In genomic region chr11:3049430-3050243, GRCh38 we compare ENCODE assay signal across 8 cellular contexts. TPM values are rescaled to one million over a fixed set of nuclear protein-coding genes. Genes with fewer than 3 reads are reported as not detected.
DNase-seq lines count a peak whose midpoint lies in the region; ATAC-seq and TF ChIP-seq lines count a peak whose summit lies in the region.

No MANE protein-coding gene starts in this region.

- no peaks in the 10 kb centered on the region for H3K36me3 ChIP-seq in hepatocyte (replicated peaks; ENCODE audit: insufficient read depth, low read depth)

- peaks cover 86% of the 10 kb centered on the region for H4K20me1 ChIP-seq in hepatocyte (ENCODE audit: insufficient read depth, poor library complexity, severe bottlenecking)

- peak; percentile 78 for ATAC-seq in GM19467 (IDR thresholded peaks at IDR 0.05; ENCODE audit: unreplicated experiment)

- peaks cover 11% of the 10 kb centered on the region for H3K4me1 ChIP-seq in hepatocyte (ENCODE audit: insufficient read depth)

- DNase-seq in DMS 273 (lab: John Stamatoyannopoulos, UW; ENCODE audit: unreplicated experiment) = peak; percentile 78
- peak; percentile 94 for DNase-seq in HPDE6-E6E7 (ENCODE audit: extremely low spot score)
- peak; percentile 44 for DNase-seq in SKM-1 (lab: John Stamatoyannopoulos, UW; ENCODE audit: unreplicated experiment)
- DNase-seq in amniotic stem cell (lab: John Stamatoyannopoulos, UW) = peak; percentile 94
- DNase-seq in hepatocyte (ENCODE audit: low spot score) = peak; percentile 82
- DNase-seq in stimulated activated CD4-positive, alpha-beta T cell treated with anti-CD3 and anti-CD28 coated beads, Interleukin-12 subunit alpha, Interleukin-12 subunit beta, amount 100 ng/mL, for 4 hours = peak; percentile 40
- no peak for DNase-seq in cerebellum (ENCODE audit: low spot score)

- H3K27ac ChIP-seq in hepatocyte = peak overlapping the region; percentile 76

- no peaks in the 10 kb centered on the region for H3K27me3 ChIP-seq in hepatocyte

- H3K79me2 ChIP-seq in hepatocyte = peaks cover 95% of the 10 kb centered on the region

- H3K9me2 ChIP-seq in hepatocyte (replicated peaks; ENCODE audit: insufficient read depth) = no peaks in the 10 kb centered on the region

- no peak overlapping the region for H2AFZ ChIP-seq in hepatocyte

- 79% methylated on average over 18 of the region's 18 CpGs for WGBS in hepatocyte (ENCODE audit: low lambda C conversion rate, missing lambda C conversion rate)

- no peak overlapping the region for H3K4me3 ChIP-seq in hepatocyte

- H3K4me2 ChIP-seq in hepatocyte = no peak overlapping the region

- no peaks in the 10 kb centered on the region for H3K9me3 ChIP-seq in hepatocyte (ENCODE audit: low read depth)

- TF ChIP-seq CTCF in hepatocyte (IDR thresholded peaks at IDR 0.05; ENCODE audit: poor library complexity) = no peak

RNA-seq across cellular contexts. Expression of gene CARS1, which starts 7.6 kb away (rescaled TPM):
- total RNA-seq in hepatocyte (35.5 and 44.1 TPM in 2 replicates), cerebellum (20.2 TPM)
- polyA plus RNA-seq in hepatocyte = 41.8 and 42.0 TPM in 2 replicates

RNA-seq across cellular contexts. Expression of gene NAP1L4, which starts 57.5 kb away (rescaled TPM):
- total RNA-seq in hepatocyte (75.7 and 79.0 TPM in 2 replicates), cerebellum (156 TPM)
- polyA plus RNA-seq in hepatocyte = 101 and 118 TPM in 2 replicates
